Comparison of ENCODE assay signal across 13 cellular contexts in the genomic region with DNA sequence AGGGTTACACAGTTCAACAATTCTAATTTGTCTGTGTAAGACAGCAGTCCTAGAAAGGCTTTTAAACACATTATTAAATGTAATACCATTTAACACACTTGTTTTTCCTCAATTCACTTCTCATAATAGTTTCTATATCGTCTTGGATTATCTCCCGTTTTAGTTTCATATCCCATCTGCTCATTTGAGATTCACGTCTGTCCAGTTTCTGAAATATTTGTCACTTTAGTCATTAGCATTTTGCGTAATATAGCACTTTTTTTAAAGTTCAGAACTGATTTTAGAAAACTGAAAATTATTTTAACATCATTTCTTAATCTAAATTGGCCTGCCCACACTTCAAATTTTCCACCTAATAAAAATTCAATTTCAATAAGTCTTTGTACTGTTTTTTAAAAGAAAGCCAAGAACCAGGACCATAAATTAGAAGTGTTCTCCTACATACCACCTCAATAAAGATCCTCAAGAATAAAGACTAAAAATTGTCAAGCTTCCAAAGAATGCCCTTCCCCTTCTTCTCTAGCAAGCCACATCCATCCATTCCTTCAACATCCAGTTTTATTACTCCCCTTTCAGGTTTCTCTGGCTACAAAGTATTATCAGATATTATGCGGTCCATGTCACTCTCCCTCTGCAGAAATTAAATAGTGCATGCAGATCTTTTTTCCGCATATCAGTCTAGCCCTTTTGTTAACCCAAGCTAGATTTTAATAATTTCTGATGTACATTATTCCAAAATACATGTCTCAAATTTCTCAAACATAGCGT. TPM values are rescaled to one million over a fixed set of nuclear protein-coding genes. Genes with fewer than 3 reads are reported as not detected.
A peak's percentile ranks its signal among the peaks of the same experiment; 100 is the strongest.
DNase-seq lines count a peak whose midpoint lies in the region; ATAC-seq and TF ChIP-seq lines count a peak whose summit lies in the region.
"Had no signal": no experiment of that assay in that cellular context is flagged by ENCODE, and none has a peak within 500 bp of the region (broad histone marks: within the 10 kb centered on the region; RNA-seq: fewer than 3 reads in every experiment).

No MANE protein-coding gene starts in this region.

- no peak overlapping the region for H3K9ac ChIP-seq in SK-N-SH
- H3K9ac ChIP-seq in skeletal muscle satellite cell (ENCODE audit: low read depth, low read length): no peak overlapping the region

- no peaks in the 10 kb centered on the region for H3F3A ChIP-seq in SK-N-SH (replicated peaks; ENCODE audit: insufficient read depth)
- no peaks in the 10 kb centered on the region; the same call in 1 of the 2 replicates for H3F3A ChIP-seq in PC-9 (ENCODE audit: insufficient read depth, low read depth)

- POLR2A ChIA-PET in SK-N-SH (lab: Yijun Ruan, JAX) (no interaction called here), PC-9 (lab: Charles Lee; ENCODE audit: unreplicated experiment) (interaction anchor here (0.7 kb wide), 1 partner anchor 156 kb away, joined by 5 read pairs; no protein-coding TSS in a partner anchor)

- H2AFZ ChIP-seq in SK-N-SH (ENCODE audit: low read depth) (no peak overlapping the region), PC-9 (no peak overlapping the region)

- peaks cover 11 to 52% of the 10 kb centered on the region in 2 experiments for H3K4me1 ChIP-seq in SK-N-SH (ENCODE audit: control insufficient read depth in 1 of 2, insufficient read depth in 2 of 2, low read depth in 1 of 2, low read length in 1 of 2)
- H3K4me1 ChIP-seq in PC-9 (replicated peaks; ENCODE audit: insufficient read depth): peaks cover 29% of the 10 kb centered on the region
- H3K4me1 ChIP-seq in skeletal muscle satellite cell (ENCODE audit: control insufficient read depth, insufficient read depth, low read length): peaks cover 37% of the 10 kb centered on the region

- H3K27ac ChIP-seq in SK-N-SH (ENCODE audit: low read depth in 2 of 2, low read length in 1 of 2) (no peak overlapping the region; a peak in 1 of 4 replicates), PC-9 (peak overlapping the region; percentile 28; the same call in 1 of the 2 replicates)
- H3K27ac ChIP-seq: lower lobe of right lung had no signal

- H4K20me1 ChIP-seq in SK-N-SH (ENCODE audit: insufficient read depth): peaks cover 100% of the 10 kb centered on the region
- H4K20me1 ChIP-seq in PC-9 (ENCODE audit: insufficient read depth): peaks cover 79% of the 10 kb centered on the region

- TF ChIP-seq RAD21 in SK-N-SH (IDR thresholded peaks at IDR 0.05; ENCODE audit: low read length): no peak

- TF ChIP-seq EP300 in SK-N-SH (IDR thresholded peaks at IDR 0.05; ENCODE audit: borderline replicate concordance in 1 of 2, low read depth in 1 of 2, low read length in 1 of 2): no peak

- DNase-seq in SK-N-SH (no peak), PC-9 (peak in 1 of 2 experiments; percentile 41), fibroblast of mammary gland (ENCODE audit: low read depth) (peak; percentile 44)
- DNase-seq: activated CD4-positive, alpha-beta T cell treated with anti-CD3 and anti-CD28 coated beads, Interleukin-2, amount 50 U/mL, for 48 hours; activated T-cell treated with anti-CD3 and anti-CD28 coated beads, Interleukin-2, amount 50 U/mL, for 72 hours; lower lobe of right lung; naive thymus-derived CD8-positive, alpha-beta T cell; NCI-H187 treated with DMSO at 0.1 percent for 48 hours had no signal

- H3K27me3 ChIP-seq in SK-N-SH (ENCODE audit: insufficient read depth): no peaks in the 10 kb centered on the region
- H3K27me3 ChIP-seq in PC-9 (ENCODE audit: insufficient read depth, low read depth): no peaks in the 10 kb centered on the region
- no peaks in the 10 kb centered on the region for H3K27me3 ChIP-seq in skeletal muscle satellite cell (ENCODE audit: control insufficient read depth, insufficient read depth, low read length)

- TF ChIP-seq CTCF in SK-N-SH (IDR thresholded peaks at IDR 0.05): no peak
- no peak for TF ChIP-seq CTCF in PC-9 (conservative IDR thresholded peaks at IDR 0.05)
- no peak for TF ChIP-seq CTCF in fibroblast of mammary gland (conservative IDR thresholded peaks at IDR 0.05; ENCODE audit: control insufficient read depth, insufficient read depth, low read depth, low read length)

- WGBS in SK-N-SH (ENCODE audit: low lambda C conversion rate): 89% methylated on average over 7 of the region's 7 CpGs

- no peaks in the 10 kb centered on the region for H3K9me3 ChIP-seq in SK-N-SH
- no peaks in the 10 kb centered on the region for H3K9me3 ChIP-seq in PC-9 (ENCODE audit: insufficient read depth, low read depth)
- no peaks in the 10 kb centered on the region for H3K9me3 ChIP-seq in skeletal muscle satellite cell (replicated peaks; ENCODE audit: low read length)
- H3K9me3 ChIP-seq: lower lobe of right lung had no signal

- intact Hi-C loops in PC-9 (cut with micrococcal nuclease; ENCODE audit: unreplicated experiment): loop anchor here (10.0 kb wide), 1 partner anchor 251 kb away; no protein-coding TSS in a partner anchor

- CTCF ChIA-PET in SK-N-SH (lab: Yijun Ruan, JAX): interaction anchor here (1.0 to 1.9 kb wide), 2 partner anchors 124 to 438 kb away, joined by 3 to 7 read pairs; no protein-coding TSS in a partner anchor
- CTCF ChIA-PET in PC-9 (lab: Charles Lee): no interaction called here

- H3K4me2 ChIP-seq in SK-N-SH: peak overlapping the region; percentile 25; the same call in 1 of the 2 replicates
- peak overlapping the region; percentile 30 for H3K4me2 ChIP-seq in PC-9
- peak overlapping the region; percentile 41 for H3K4me2 ChIP-seq in skeletal muscle satellite cell (ENCODE audit: low read length)

- no peaks in the 10 kb centered on the region for H3K36me3 ChIP-seq in SK-N-SH (replicated peaks in 1 of 2; ENCODE audit: control insufficient read depth in 1 of 2, insufficient read depth in 2 of 2, low read length in 1 of 2)
- no peaks in the 10 kb centered on the region for H3K36me3 ChIP-seq in PC-9 (ENCODE audit: low read depth)
- H3K36me3 ChIP-seq in skeletal muscle satellite cell (ENCODE audit: insufficient read depth, low read length): no peaks in the 10 kb centered on the region
- H3K36me3 ChIP-seq: lower lobe of right lung had no signal

- no TSS peak for BruUV-seq in PC-9 (replicated peaks; lab: Mats Ljungman, UMichigan)

- H3K9me2 ChIP-seq in SK-N-SH: no peaks in the 10 kb centered on the region
- H3K9me2 ChIP-seq in PC-9 (ENCODE audit: insufficient read depth): no peaks in the 10 kb centered on the region

- ATAC-seq in SK-N-SH treated with all-trans-retinoic acid at 6 μM for 48 hours: no peak
- no peak for ATAC-seq in HG03095 (IDR thresholded peaks at IDR 0.05; ENCODE audit: unreplicated experiment)
- no peak for ATAC-seq in HG03571 (IDR thresholded peaks at IDR 0.05; ENCODE audit: unreplicated experiment)
- no peak for ATAC-seq in esophagus mucosa
- ATAC-seq: activated T-cell treated with anti-CD3 and anti-CD28 coated beads, Interleukin-2, amount 50 U/mL, for 72 hours had no signal

- H3K4me3 ChIP-seq in SK-N-SH (ENCODE audit: low read depth in 2 of 2, low read length in 1 of 2): no peak overlapping the region
- H3K4me3 ChIP-seq in PC-9: no peak overlapping the region
- no peak overlapping the region for H3K4me3 ChIP-seq in fibroblast of mammary gland (ENCODE audit: control insufficient read depth, low read depth, low read length)
- no peak overlapping the region for H3K4me3 ChIP-seq in skeletal muscle satellite cell (ENCODE audit: low read length)
- H3K4me3 ChIP-seq: lower lobe of right lung had no signal

- H3K79me2 ChIP-seq in SK-N-SH (ENCODE audit: insufficient read depth) (peaks cover 100% of the 10 kb centered on the region), PC-9 (ENCODE audit: low read depth) (peaks cover 100% of the 10 kb centered on the region)

TF ChIP-seq in SK-N-SH, 30 proteins besides CTCF, POLR2A, EP300 and RAD21 (continues in another document):
- no peak for TF ChIP-seq RXRA (IDR thresholded peaks at IDR 0.05; ENCODE audit: borderline replicate concordance, low read depth)
- TF ChIP-seq MXI1 (IDR thresholded peaks at IDR 0.05; ENCODE audit: low read depth, low read length): no peak
- TF ChIP-seq, protein P1, sequence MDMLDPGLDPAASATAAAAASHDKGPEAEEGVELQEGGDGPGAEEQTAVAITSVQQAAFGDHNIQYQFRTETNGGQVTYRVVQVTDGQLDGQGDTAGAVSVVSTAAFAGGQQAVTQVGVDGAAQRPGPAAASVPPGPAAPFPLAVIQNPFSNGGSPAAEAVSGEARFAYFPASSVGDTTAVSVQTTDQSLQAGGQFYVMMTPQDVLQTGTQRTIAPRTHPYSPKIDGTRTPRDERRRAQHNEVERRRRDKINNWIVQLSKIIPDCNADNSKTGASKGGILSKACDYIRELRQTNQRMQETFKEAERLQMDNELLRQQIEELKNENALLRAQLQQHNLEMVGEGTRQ (IDR thresholded peaks at IDR 0.05; ENCODE audit: borderline replicate concordance, low read depth, low read length): no peak
- TF ChIP-seq SMC3 (IDR thresholded peaks at IDR 0.05; ENCODE audit: low read depth, low read length): no peak
- no peak for TF ChIP-seq ELF1 (IDR thresholded peaks at IDR 0.05)
- no peak for TF ChIP-seq TCF12 (IDR thresholded peaks at IDR 0.05)
- TF ChIP-seq SIN3A (IDR thresholded peaks at IDR 0.05; ENCODE audit: borderline replicate concordance, low read depth, low read length): no peak

TF ChIP-seq in SK-N-SH treated with all-trans-retinoic acid at 6 μM for 48 hours, 23 proteins besides CTCF, POLR2A, EP300 and RAD21 (continues in another document):
- TF ChIP-seq ZNF8 (CRISPR knock-in tag; IDR thresholded peaks at IDR 0.05): no peak

RNA-seq across cellular contexts. Expression of a gene that starts 11.9 kb away (rescaled TPM):
- polyA plus RNA-seq in SK-N-SH (2012; rRNA removed): 17.1 and 26.3 TPM in 2 replicates
- 18.4 and 19.1 TPM in 2 replicates for polyA plus RNA-seq in SK-N-SH (2012; cell fraction: cytosol; rRNA removed)
- polyA plus RNA-seq in SK-N-SH (2012; cell fraction: nucleus; rRNA removed): 24.4 and 38.6 TPM in 2 replicates
- total RNA-seq in PC-9 (2021) (89.5 and 101 TPM in 2 replicates), esophagus mucosa (69.3 TPM)
- total RNA-seq in skeletal muscle satellite cell (2012; rRNA removed): 71.2 and 113 TPM in 2 replicates
